ENCODE assay signal across 9 cellular contexts in the genomic region with DNA sequence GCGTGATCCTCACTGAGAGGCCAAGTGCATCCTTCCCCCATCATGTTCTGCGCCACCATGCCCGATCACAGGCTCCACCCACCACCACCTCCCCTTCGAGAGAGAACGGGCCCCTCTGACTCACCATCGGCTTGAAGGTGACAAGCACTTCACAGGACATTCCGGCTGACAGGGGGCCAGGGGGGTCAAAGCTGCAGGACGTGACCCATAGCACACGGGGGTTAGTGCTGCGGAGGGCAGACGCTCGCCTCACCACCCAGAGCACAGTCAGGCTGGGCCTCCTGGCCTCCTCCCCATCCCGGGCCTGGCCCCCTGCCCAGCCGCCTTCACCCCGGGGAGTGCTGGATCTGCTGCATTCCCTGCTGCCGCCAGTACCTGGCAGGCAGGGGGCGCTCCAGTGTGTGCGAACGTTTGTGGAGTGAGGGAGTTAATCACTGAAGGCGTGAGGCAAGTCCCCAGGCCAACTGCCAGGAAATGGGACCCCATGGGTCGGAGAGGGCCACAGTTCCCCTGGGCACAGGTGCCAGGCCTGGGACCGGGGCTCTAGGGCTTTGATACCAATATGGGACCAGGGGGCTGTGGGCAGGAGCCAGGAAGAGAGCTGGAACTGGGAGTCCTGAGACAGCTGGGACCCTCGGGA. TPM values are rescaled to one million over a fixed set of nuclear protein-coding genes. Genes with fewer than 3 reads are reported as not detected.
DNase-seq lines count a peak whose midpoint lies in the region; ATAC-seq lines count a peak whose summit lies in the region.
"Had no signal": no experiment of that assay in that cellular context is flagged by ENCODE, and none has a peak within 500 bp of the region (broad histone marks: within the 10 kb centered on the region; RNA-seq: fewer than 3 reads in every experiment).

No MANE protein-coding gene starts in this region.

- H2BK5ac ChIP-seq in trophoblast cell (ENCODE audit: low read depth, low read length, poor library complexity), result no peak overlapping the region

- no peaks in the 10 kb centered on the region for H3K27me3 ChIP-seq in trophoblast cell (ENCODE audit: insufficient read depth, low read length)

- no peaks in the 10 kb centered on the region for H3K36me3 Mint-ChIP-seq in activated naive CD4-positive, alpha-beta T cell treated with anti-CD3 and anti-CD28 coated beads, Interleukin-2, amount 10 ng/mL, durations not matched to agents 7 days and 5 days

- H3K4me1 ChIP-seq in trophoblast cell (ENCODE audit: control insufficient read depth in 1 of 2, insufficient read depth in 2 of 2, low read length in 2 of 2), result peaks cover 0 to 2% of the 10 kb centered on the region in 2 experiments

- H3K27ac ChIP-seq in trophoblast cell (ENCODE audit: low read depth, low read length), result no peak overlapping the region

- H3K79me1 ChIP-seq in trophoblast cell (ENCODE audit: low read length), result no peaks in the 10 kb centered on the region

- peak overlapping the region; percentile 41 for H3K4me2 ChIP-seq in trophoblast cell (ENCODE audit: low read length)

- peaks cover 52% of the 10 kb centered on the region for H3K27me3 Mint-ChIP-seq in activated naive CD4-positive, alpha-beta T cell treated with anti-CD3 and anti-CD28 coated beads, Interleukin-2, amount 10 ng/mL, durations not matched to agents 7 days and 5 days

- H3K23ac ChIP-seq in trophoblast cell (ENCODE audit: low read length), result no peak overlapping the region

- intact Hi-C loops in Right ventricle myocardium inferior (cut with DNase I), result loop anchor here (1.0 to 10.0 kb wide), 2 partner anchors 84 to 215 kb away; no protein-coding TSS in a partner anchor

- no peak overlapping the region for H3K4ac ChIP-seq in trophoblast cell (ENCODE audit: low read depth, low read length)

- H2AK5ac ChIP-seq in trophoblast cell (ENCODE audit: low read length), result no peak overlapping the region

- no CpG with 5 or more reads among the region's 23 CpGs for WGBS in trophoblast cell (ENCODE audit: extremely low coverage, insufficient coverage, insufficient read length)

- no peak overlapping the region for H3K9ac ChIP-seq in trophoblast cell (ENCODE audit: low read length)

- no peak overlapping the region for H3K14ac ChIP-seq in trophoblast cell (ENCODE audit: low read length)

- ATAC-seq in Right ventricle myocardium inferior, result peak; percentile 94
- no peak for ATAC-seq in HG03565 (IDR thresholded peaks at IDR 0.05; ENCODE audit: unreplicated experiment)

- CTCF ChIA-PET in activated naive CD4-positive, alpha-beta T cell treated with anti-CD3 and anti-CD28 coated beads, Interleukin-2, amount 10 ng/mL, durations not matched to agents 7 days and 5 days (lab: Charles Lee), result interaction anchor here (0.9 to 6.3 kb wide), 6 partner anchors 30 to 179 kb away, joined by 3 to 105 read pairs (median 4); no protein-coding TSS in a partner anchor

- H3K9me3 ChIP-seq in trophoblast cell (ENCODE audit: insufficient read depth, low read depth, low read length), result peaks cover under 1% of the 10 kb centered on the region

- H3K79me2 ChIP-seq in trophoblast cell (ENCODE audit: control insufficient read depth, insufficient read depth, low read length, poor library complexity), result no peaks in the 10 kb centered on the region

- peaks cover under 1% of the 10 kb centered on the region for H3K4me1 Mint-ChIP-seq in activated naive CD4-positive, alpha-beta T cell treated with anti-CD3 and anti-CD28 coated beads, Interleukin-2, amount 10 ng/mL, durations not matched to agents 7 days and 5 days

- H3K36me3 ChIP-seq in trophoblast cell (ENCODE audit: control insufficient read depth in 1 of 2, insufficient read depth in 2 of 2, low read length in 2 of 2), result no peaks in the 10 kb centered on the region

- no peak overlapping the region for H3K27ac Mint-ChIP-seq in activated naive CD4-positive, alpha-beta T cell treated with anti-CD3 and anti-CD28 coated beads, Interleukin-2, amount 10 ng/mL, durations not matched to agents 7 days and 5 days
- H3K27ac Mint-ChIP-seq: dendritic cell treated with granulocyte-macrophage colony-stimulating factor and Interleukin-4, amounts not matched to agents 40 ng/mL and 50 ng/mL, for 4 days had no signal

- H4K12ac ChIP-seq in trophoblast cell (ENCODE audit: low read depth, low read length), result no peak overlapping the region

- no peak overlapping the region for H4K91ac ChIP-seq in trophoblast cell (ENCODE audit: low read depth, low read length)

- H2AFZ ChIP-seq in trophoblast cell (ENCODE audit: insufficient read depth, low read length, poor library complexity), result no peak overlapping the region

- no peak overlapping the region for H4K8ac ChIP-seq in trophoblast cell (ENCODE audit: low read depth, low read length)

- peaks cover under 1% of the 10 kb centered on the region for H3K9me3 Mint-ChIP-seq in activated naive CD4-positive, alpha-beta T cell treated with anti-CD3 and anti-CD28 coated beads, Interleukin-2, amount 10 ng/mL, durations not matched to agents 7 days and 5 days

- no peak overlapping the region for H3K4me3 Mint-ChIP-seq in activated naive CD4-positive, alpha-beta T cell treated with anti-CD3 and anti-CD28 coated beads, Interleukin-2, amount 10 ng/mL, durations not matched to agents 7 days and 5 days
- H3K4me3 Mint-ChIP-seq: dendritic cell treated with granulocyte-macrophage colony-stimulating factor and Interleukin-4, amounts not matched to agents 40 ng/mL and 50 ng/mL, for 4 days had no signal

- H3K18ac ChIP-seq in trophoblast cell (ENCODE audit: low read length), result no peak overlapping the region

- H2BK120ac ChIP-seq in trophoblast cell (ENCODE audit: insufficient read depth, low read length, poor library complexity), result no peak overlapping the region

- H3K4me3 ChIP-seq in trophoblast cell (ENCODE audit: low read depth, low read length), result no peak overlapping the region

- DNase-seq in DMS153 treated with DMSO at 0.1 percent for 48 hours (lab: John Stamatoyannopoulos, UW; ENCODE audit: unreplicated experiment) (peak; percentile 95), Kasumi-1 (lab: John Stamatoyannopoulos, UW) (peak; percentile 67 to 76), SK-N-DZ (ENCODE audit: low spot score) (peak; percentile 52), Right ventricle myocardium inferior (ENCODE audit: missing footprints) (peak; percentile 90), trophoblast cell (peak; percentile 69 to 84), ureter (ENCODE audit: low spot score) (peak; percentile 75)
- peak; percentile 83 for DNase-seq in activated naive CD4-positive, alpha-beta T cell treated with anti-CD3 and anti-CD28 coated beads, Interleukin-2, amount 10 ng/mL, durations not matched to agents 7 days and 5 days

- H2BK12ac ChIP-seq in trophoblast cell (ENCODE audit: low read length), result no peak overlapping the region

RNA-seq across cellular contexts. Expression of gene TMEM52, which starts 40.9 kb away (rescaled TPM):
- polyA plus RNA-seq in SK-N-DZ (2014; cell fraction: cytosol; rRNA removed), result 0.35 and 1.6 TPM in 2 replicates
- polyA plus RNA-seq in SK-N-DZ (2014; cell fraction: nucleus; rRNA removed), result not detected in 2 replicates
- total RNA-seq in Right ventricle myocardium inferior (1.2 TPM), ureter (not detected)
- 3.7 and 4.1 TPM in 2 replicates for polyA plus RNA-seq in trophoblast cell (2013)

RNA-seq across cellular contexts. Expression of gene CFAP74, which starts 43.6 kb away (rescaled TPM):
- not detected in 2 replicates for polyA plus RNA-seq in SK-N-DZ (2014; cell fraction: cytosol; rRNA removed)
- not detected in 2 replicates for polyA plus RNA-seq in SK-N-DZ (2014; cell fraction: nucleus; rRNA removed)
- not detected for total RNA-seq in Right ventricle myocardium inferior
- 0.03 and 0.15 TPM in 2 replicates for polyA plus RNA-seq in trophoblast cell (2013)
- 0.83 TPM for total RNA-seq in ureter

RNA-seq across cellular contexts. Expression of gene CALML6, which starts 44.9 kb away (rescaled TPM):
- polyA plus RNA-seq in SK-N-DZ (2014; cell fraction: cytosol; rRNA removed), result 0.13 TPM in 1 of 2 replicates, not detected in the other
- polyA plus RNA-seq in SK-N-DZ (2014; cell fraction: nucleus; rRNA removed), result 0.08 and 0.27 TPM in 2 replicates
- total RNA-seq in Right ventricle myocardium inferior (not detected), ureter (0.29 TPM)
- 0.19 and 0.25 TPM in 2 replicates for polyA plus RNA-seq in trophoblast cell (2013)

RNA-seq across cellular contexts. Expression of gene GABRD, which starts 59.2 kb away (rescaled TPM):
- polyA plus RNA-seq in SK-N-DZ (2014; cell fraction: cytosol; rRNA removed), result 0.15 TPM in 1 of 2 replicates, not detected in the other
- polyA plus RNA-seq in SK-N-DZ (2014; cell fraction: nucleus; rRNA removed), result not detected in 2 replicates
- 0.49 TPM for total RNA-seq in Right ventricle myocardium inferior
- polyA plus RNA-seq in trophoblast cell (2013), result 0.05 and 0.08 TPM in 2 replicates
- 1.2 TPM for total RNA-seq in ureter
